In genomic region chr12:87020071-87020470, GRCh38 we compare ENCODE assay signal across 18 cellular contexts.
"Had no signal": no experiment of that assay in that cellular context is flagged by ENCODE, and none has a peak within 500 bp of the region (broad histone marks: within the 10 kb centered on the region; RNA-seq: fewer than 3 reads in every experiment).

No MANE protein-coding gene starts in this region.

- FAIRE-seq: kidney had no signal

- DNase-seq: activated CD4-positive, CD25-positive, alpha-beta regulatory T cell treated with anti-CD3 and anti-CD28 coated beads, Interleukin-2, amount 50 U/mL, for 72 hours; activated naive CD4-positive, alpha-beta T cell; activated naive CD8-positive, alpha-beta T cell treated with anti-CD3 and anti-CD28 coated beads, Interleukin-2, amount 10 ng/mL, durations not matched to agents 7 days and 5 days; activated T-cell treated with anti-CD3 and anti-CD28 coated beads for 4 hours; dermis blood vessel endothelial cell; kidney; left ventricle myocardium inferior; psoas muscle; right lobe of liver; stimulated activated CD4-positive, alpha-beta T cell treated with anti-CD3 and anti-CD28 coated beads, Interleukin-4, amount 100 ng/mL, for 4 hours; stimulated activated CD8-positive, alpha-beta memory T cell treated with anti-CD3 and anti-CD28 coated beads, Interleukin-4, amount 100 ng/mL, for 48 hours; stimulated activated naive CD4-positive, alpha-beta T cell treated with Interleukin-2 at 50 U/mL for 16 hours; T-helper 9 cell had no signal

- H3K27me3 ChIP-seq: ascending aorta, breast epithelium, hepatocyte, right lobe of liver, suprapubic skin had no signal

- H3K4me3 ChIP-seq: ascending aorta, breast epithelium, hepatocyte, left ventricle myocardium inferior, psoas muscle, right lobe of liver, smooth muscle cell, suprapubic skin had no signal

- H3K27ac ChIP-seq: ascending aorta, breast epithelium, hepatocyte, left ventricle myocardium inferior, psoas muscle, right lobe of liver, suprapubic skin had no signal

- H3K79me2 ChIP-seq: hepatocyte had no signal

- H3K4me2 ChIP-seq: hepatocyte, smooth muscle cell had no signal

- H3K4me1 ChIP-seq: ascending aorta, breast epithelium, left ventricle myocardium inferior, psoas muscle, right lobe of liver, suprapubic skin had no signal

- H3K36me3 ChIP-seq: ascending aorta, breast epithelium, left ventricle myocardium inferior, right lobe of liver, suprapubic skin had no signal
